Comparison of ENCODE assay signal across 11 cellular contexts in the genomic region with DNA sequence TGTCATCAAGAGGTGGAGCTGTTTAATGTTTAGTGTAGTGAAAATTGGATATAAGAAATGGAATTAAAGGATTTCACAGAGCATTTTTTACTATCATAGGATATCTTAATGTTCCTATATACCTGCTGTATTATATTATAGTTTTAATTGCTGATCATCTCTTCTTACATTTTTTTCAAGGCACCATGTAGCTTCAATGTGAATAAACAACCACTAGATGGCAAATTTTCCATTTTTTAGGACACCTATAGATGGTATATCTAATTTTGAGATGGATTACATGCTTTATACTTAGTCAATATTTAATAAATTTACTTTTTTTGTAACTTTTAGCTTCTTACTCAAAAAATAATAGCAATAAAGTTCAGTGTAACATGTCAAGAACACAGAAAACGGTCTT. TPM values are rescaled to one million over a fixed set of nuclear protein-coding genes. Genes with fewer than 3 reads are reported as not detected.
DNase-seq lines count a peak whose midpoint lies in the region; TF ChIP-seq lines count a peak whose summit lies in the region.
"Had no signal": no experiment of that assay in that cellular context is flagged by ENCODE, and none has a peak within 500 bp of the region (broad histone marks: within the 10 kb centered on the region; RNA-seq: fewer than 3 reads in every experiment).

No MANE protein-coding gene starts in this region.

- BruUV-seq in OCI-LY7 (replicated peaks; lab: Mats Ljungman, UMichigan): no TSS peak

- DNase-seq in OCI-LY7 (ENCODE audit: low spot score): no peak
- peak; percentile 3 for DNase-seq in fibroblast of pulmonary artery (ENCODE audit: low read depth)
- DNase-seq in activated naive CD4-positive, alpha-beta T cell (lab: John Stamatoyannopoulos, UW): no peak
- no peak for DNase-seq in cerebellar nuclear complex (lab: John Stamatoyannopoulos, UW)
- DNase-seq in T-helper 2 cell: no peak
- DNase-seq in activated CD4-positive, alpha-beta T cell treated with anti-CD3 and anti-CD28 coated beads for 48 hours: no peak
- DNase-seq: activated CD8-positive, alpha-beta memory T cell treated with anti-CD3 and anti-CD28 coated beads for 24 hours had no signal

- H3K4me1 ChIP-seq in HEK293 (ENCODE audit: control insufficient read depth, insufficient read depth, low read length): no peaks in the 10 kb centered on the region
- H3K4me1 ChIP-seq in OCI-LY7 (ENCODE audit: insufficient read depth, low read length, poor library complexity, severe bottlenecking): no peaks in the 10 kb centered on the region

- H3K36me3 ChIP-seq in HEK293 (ENCODE audit: control insufficient read depth in 2 of 2, insufficient read depth in 1 of 2, low read length in 2 of 2): no peaks in the 10 kb centered on the region
- H3K36me3 ChIP-seq in OCI-LY7 (ENCODE audit: insufficient read depth, low read length): no peaks in the 10 kb centered on the region
- H3K36me3 ChIP-seq: cardiac muscle cell had no signal

- TF ChIP-seq CTCF in C4-2B (conservative IDR thresholded peaks at IDR 0.05): peak; percentile 33
- no peak for TF ChIP-seq CTCF in HEK293 (tag by site-specific recombination; IDR thresholded peaks at IDR 0.05)
- TF ChIP-seq CTCF in OCI-LY7 (conservative IDR thresholded peaks at IDR 0.05; ENCODE audit: low read length): peak; percentile 69
- TF ChIP-seq CTCF in fibroblast of pulmonary artery (IDR thresholded peaks at IDR 0.05; ENCODE audit: low read length, missing control alignments): peak; percentile 15

- H3K4me2 ChIP-seq in OCI-LY7 (ENCODE audit: low read length): no peak overlapping the region

- CTCF ChIA-PET in HEK293 (lab: Yijun Ruan, JAX) (interaction anchor here (0.8 to 3.0 kb wide), 4 partner anchors 11 to 467 kb away, joined by 3 to 15 read pairs (median 3); no protein-coding TSS in a partner anchor), OCI-LY7 (lab: Charles Lee; ENCODE audit: unreplicated experiment) (no interaction called here)

- H4K20me1 ChIP-seq in OCI-LY7 (ENCODE audit: insufficient read depth, low read length): no peaks in the 10 kb centered on the region

- H3K4me3 ChIP-seq in HEK293 (ENCODE audit: low read depth, low read length): no peak overlapping the region
- no peak overlapping the region for H3K4me3 ChIP-seq in OCI-LY7 (ENCODE audit: low read depth, low read length, poor library complexity, severe bottlenecking)
- no peak overlapping the region for H3K4me3 ChIP-seq in fibroblast of pulmonary artery (replicated peaks; ENCODE audit: low read depth, low read length)
- H3K4me3 ChIP-seq: cardiac muscle cell had no signal

- intact Hi-C loops in OCI-LY7 (cut with micrococcal nuclease; ENCODE audit: unreplicated experiment): no loop called here

- H3K9me2 ChIP-seq in OCI-LY7 (ENCODE audit: insufficient read depth, low read length): no peaks in the 10 kb centered on the region

- no peaks in the 10 kb centered on the region for H3K79me2 ChIP-seq in OCI-LY7 (ENCODE audit: insufficient read depth, low read depth, low read length)

- no peak overlapping the region for H2AFZ ChIP-seq in OCI-LY7 (ENCODE audit: low read length)

- no peak overlapping the region for H3K27ac ChIP-seq in C4-2B
- H3K27ac ChIP-seq in HEK293 (ENCODE audit: extremely low read depth, low read depth, low read length): no peak overlapping the region
- no peak overlapping the region for H3K27ac ChIP-seq in OCI-LY7 (ENCODE audit: low read depth, low read length, poor library complexity, severe bottlenecking)
- H3K27ac ChIP-seq: cardiac muscle cell had no signal

- H3K9me3 ChIP-seq in HEK293 (ENCODE audit: control insufficient read depth, insufficient read depth, low read depth, low read length) (no peaks in the 10 kb centered on the region), OCI-LY7 (ENCODE audit: low read length) (no peaks in the 10 kb centered on the region)

- POLR2A ChIA-PET in HEK293 (lab: Yijun Ruan, JAX) (no interaction called here), OCI-LY7 (lab: Charles Lee) (interaction anchor here (0.6 to 1.2 kb wide), 2 partner anchors 21 to 36 kb away, joined by 3 read pairs; no protein-coding TSS in a partner anchor)

TF ChIP-seq in HEK293, 187 proteins besides CTCF, POLR2A, EP300 and RAD21:
- TF ChIP-seq ZNF654 (tag by site-specific recombination; IDR thresholded peaks at IDR 0.05; ENCODE audit: low read depth): peak; percentile 19; the same call in 1 of the 2 replicates
- TF ChIP-seq EGR2 (tag by site-specific recombination; IDR thresholded peaks at IDR 0.05; ENCODE audit: low read depth): no peak
- no peak for TF ChIP-seq ZBTB48 (tag by site-specific recombination; IDR thresholded peaks at IDR 0.05)
TF ChIP-seq in HEK293: peak in this region for 1.

RNA-seq across cellular contexts. Expression of gene ATXN8OS, which starts 9.0 kb away (rescaled TPM):
- total RNA-seq in OCI-LY7 (2014; rRNA removed; shearing (Covaris generic)): not detected in 2 replicates
- total RNA-seq in OCI-LY7 (2022): not detected in 2 replicates
- total RNA-seq: cardiac muscle cell, Daoy had no signal

RNA-seq across cellular contexts. Expression of gene KLHL1, which starts 9.6 kb away (rescaled TPM):
- not detected in 2 replicates for total RNA-seq in OCI-LY7 (2014; rRNA removed; shearing (Covaris generic))
- total RNA-seq in OCI-LY7 (2022): not detected in 2 replicates
- total RNA-seq: cardiac muscle cell, Daoy had no signal
